Comparison of ENCODE assay signal across 8 cellular contexts in genomic region chr3:119498188-119498987, GRCh38. TPM values are rescaled to one million over a fixed set of nuclear protein-coding genes. Genes with fewer than 3 reads are reported as not detected.
DNase-seq lines count a peak whose midpoint lies in the region; ATAC-seq and TF ChIP-seq lines count a peak whose summit lies in the region.

Gene TIMMDC1, plus strand, starts transcription at chr3:119498547. Its CDS starts 187 bp downstream, at chr3:119498734.

- intact Hi-C loops in esophagus squamous epithelium (cut with DNase I), result no loop called here

- peak within 1 kb of the TSS; percentile 98 for H3K4me3 ChIP-seq in Karpas-422 (ENCODE audit: low read length)
- peak within 1 kb of the TSS; percentile 73 to 80 (median 77) for H3K4me3 ChIP-seq in esophagus squamous epithelium

- H3K36me3 ChIP-seq in Karpas-422 (ENCODE audit: insufficient read depth, low read length), result peaks cover 14% of the 10 kb centered on the region
- peaks cover 0 to 14% (median 0%) of the 10 kb centered on the region in 3 donors for H3K36me3 ChIP-seq in esophagus squamous epithelium

- H3K27me3 ChIP-seq in Karpas-422 (ENCODE audit: low read length) (no peaks in the 10 kb centered on the region), esophagus squamous epithelium (no peaks in the 10 kb centered on the region)

- 0 to 2% methylated on average over 25 to 27 of the region's 57 CpGs for WGBS in esophagus squamous epithelium, 2 donors

- H3K79me2 ChIP-seq in Karpas-422 (ENCODE audit: low read length), result peaks cover 58% of the 10 kb centered on the region

- H3K9ac ChIP-seq in Karpas-422 (ENCODE audit: low read length), result peak within 1 kb of the TSS; percentile 98

- H3K4me1 ChIP-seq in Karpas-422 (ENCODE audit: low read length) (peaks cover 32% of the 10 kb centered on the region), esophagus squamous epithelium (peaks cover 10 to 41% (median 13%) of the 10 kb centered on the region in 3 donors)

- no peak for TF ChIP-seq CTCF in esophagus squamous epithelium (IDR thresholded peaks at IDR 0.05)

- TF ChIP-seq POLR2A in esophagus squamous epithelium (IDR thresholded peaks at IDR 0.05), result peak in 3 of 4 donors; percentile 43 to 83 (median 77)

- ATAC-seq in GM21825 (IDR thresholded peaks at IDR 0.05; ENCODE audit: unreplicated experiment), result peak; percentile 99

- H2AFZ ChIP-seq in Karpas-422 (ENCODE audit: low read length), result no peak within 1 kb of the TSS

- H3K9me3 ChIP-seq in Karpas-422 (ENCODE audit: low read length) (no peaks in the 10 kb centered on the region), esophagus squamous epithelium (no peaks in the 10 kb centered on the region)

- H3K9me2 ChIP-seq in Karpas-422 (replicated peaks; ENCODE audit: insufficient read depth, low read length), result 0 out of 2 replicates have a peak, but pooled peaks cover 2% of the 10 kb centered on the region

- H3K27ac ChIP-seq in Karpas-422 (ENCODE audit: low read length) (peak within 1 kb of the TSS; percentile 65), esophagus squamous epithelium (peak within 1 kb of the TSS; percentile 94 to 97 (median 96))

- peak within 1 kb of the TSS; percentile 97 for H3K4me2 ChIP-seq in Karpas-422 (ENCODE audit: low read depth, low read length, poor library complexity, severe bottlenecking)

- no peaks in the 10 kb centered on the region for H4K20me1 ChIP-seq in Karpas-422 (ENCODE audit: insufficient read depth, low read depth, low read length)

- peak; percentile 98 for DNase-seq in DMS79 treated with DMSO at 0.1 percent for 48 hours (lab: John Stamatoyannopoulos, UW)
- peak; percentile 99 for DNase-seq in Karpas-422
- peak; percentile 98 for DNase-seq in RKO (ENCODE audit: low spot score)
- DNase-seq in activated T-helper 1 cell treated with Interleukin-2 at 50 U/mL for 16 hours (ENCODE audit: low read depth), result peak; percentile 97
- DNase-seq in esophagus squamous epithelium (lab: John Stamatoyannopoulos, UW), result peak; percentile 75
- DNase-seq in myocyte (ENCODE audit: low read depth), result peak; percentile 98
- peak; percentile 96 to 97 for DNase-seq in stimulated activated CD8-positive, alpha-beta memory T cell treated with anti-CD3 and anti-CD28 coated beads, Interleukin-7, amount 100 ng/mL, for 48 hours (ENCODE audit: extremely low read depth in 1 of 2, low read depth in 1 of 2)

RNA-seq across cellular contexts. Expression of gene TIMMDC1, which starts in this region (rescaled TPM):
- 94.1 and 105 TPM in 2 replicates for total RNA-seq in Karpas-422 (2014; rRNA removed; shearing (Covaris generic); ENCODE audit: low replicate concordance)
- total RNA-seq in esophagus squamous epithelium, result 10 to 100 TPM; 16.2 to 52.8 (median 45.8) TPM
- 73.1 and 86.4 TPM in 2 replicates for total RNA-seq in myocyte
- polyA plus RNA-seq in myocyte (2012), result 149 TPM

Comparison
In these comparisons a context has a peak if more than half of its experiments do, and no peak if none do; other contexts are left out.
1. Peak in every context shown above with its lines: DNase-seq, ATAC-seq, H3K4me3 ChIP-seq and H3K27ac ChIP-seq.